8 cellular contexts compared by ENCODE assay signal in the genomic region with DNA sequence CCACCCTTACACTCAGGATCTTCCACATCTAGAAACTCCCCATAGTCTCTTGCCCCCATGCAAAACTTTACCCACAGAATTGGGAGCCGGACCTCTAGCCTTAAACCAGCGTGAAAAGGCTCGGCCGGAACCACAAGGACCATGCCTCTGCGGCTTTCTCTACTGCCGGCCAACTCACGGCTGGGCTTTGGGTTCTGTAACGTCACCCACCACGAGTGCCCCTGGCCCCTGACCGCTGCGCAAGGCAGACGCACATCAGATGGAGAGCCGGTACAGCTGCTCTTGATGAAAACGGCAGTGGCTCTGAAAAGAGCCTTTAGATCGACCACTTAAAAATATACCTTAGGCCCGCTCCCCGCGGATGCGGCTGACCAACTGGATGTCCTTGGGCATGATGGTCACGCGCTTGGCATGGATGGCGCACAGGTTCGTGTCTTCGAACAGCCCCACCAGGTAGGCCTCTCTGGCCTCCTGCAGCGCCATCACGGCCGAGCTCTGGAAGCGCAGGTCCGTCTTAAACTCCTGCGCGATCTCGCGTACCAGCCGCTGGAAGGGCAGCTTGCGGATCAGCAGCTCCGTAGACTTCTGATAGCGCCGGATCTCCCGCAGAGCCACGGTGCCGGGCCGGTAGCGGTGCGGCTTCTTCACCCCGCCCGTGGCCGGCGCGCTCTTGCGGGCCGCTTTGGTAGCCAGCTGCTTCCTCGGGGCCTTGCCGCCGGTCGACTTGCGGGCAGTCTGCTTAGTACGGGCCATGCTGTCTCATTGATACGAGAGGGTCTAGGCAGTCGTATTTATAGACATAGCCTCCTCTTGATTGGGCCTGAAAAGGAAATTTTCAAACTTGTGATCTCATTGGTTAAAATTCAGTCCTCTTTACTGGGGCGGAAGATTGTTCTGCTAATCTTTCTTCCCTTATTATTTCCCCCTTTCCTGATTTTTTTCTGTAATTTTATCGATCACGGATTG.
DNase-seq lines count a peak whose midpoint lies in the region; ATAC-seq and TF ChIP-seq lines count a peak whose summit lies in the region.
"Not testable (repeated sequence)": the region's sequence is repeated elsewhere in the genome, so short reads cannot be mapped to it uniquely, and the experiment has no call there.

No MANE protein-coding gene starts in this region.

- not testable (repeated sequence) for H3K36me3 ChIP-seq in mammary epithelial cell (ENCODE audit: insufficient read depth, low read length); right lobe of liver; transverse colon

- not testable (repeated sequence) for H3K79me2 ChIP-seq in mammary epithelial cell (ENCODE audit: insufficient read depth, low read length)

- BruUV-seq in mammary epithelial cell (replicated peaks; lab: Mats Ljungman, UMichigan): not testable (repeated sequence)

- CTCF ChIA-PET in mammary epithelial cell (lab: Charles Lee; ENCODE audit: low non-redundant PET): not testable (repeated sequence)

- H3K9ac ChIP-seq in mammary epithelial cell (ENCODE audit: insufficient read depth, low read length): not testable (repeated sequence)

- in situ Hi-C loops in mammary epithelial cell (cut with MboI; ENCODE audit: low sequenced_read_pairs in 2 of 2); transverse colon (cut with MboI; ENCODE audit: low pct_ligation_motif_present in 1 of 4, low pct_unique_long_range_greater_than_20kb in 1 of 4, low sequenced_read_pairs in 3 of 4): not testable (repeated sequence)

- H3K4me2 ChIP-seq in mammary epithelial cell (ENCODE audit: insufficient read depth, low read depth, low read length): peak overlapping the region; percentile 30

- not testable (repeated sequence) for H4K20me1 ChIP-seq in mammary epithelial cell (ENCODE audit: insufficient read depth, low read length)

- not testable (repeated sequence) for H3K4me1 ChIP-seq in mammary epithelial cell (ENCODE audit: insufficient read depth, low read length); right lobe of liver; transverse colon

- not testable (repeated sequence) for H3K27ac ChIP-seq in mammary epithelial cell (ENCODE audit: insufficient read depth, low read depth, low read length); right lobe of liver
- H3K27ac ChIP-seq in transverse colon: peak overlapping the region in 2 of 4 donors; percentile 50 to 59

- H2AFZ ChIP-seq in mammary epithelial cell (ENCODE audit: low read depth, low read length): peak overlapping the region; percentile 44

- not testable (repeated sequence) for TF ChIP-seq EP300 in transverse colon (IDR thresholded peaks at IDR 0.05; ENCODE audit: low read depth)

- not testable (repeated sequence) for H3K27me3 ChIP-seq in mammary epithelial cell (ENCODE audit: insufficient read depth, low read length); right lobe of liver; transverse colon

- 0% methylated on average over 5 of the region's 62 CpGs for WGBS in mammary epithelial cell (ENCODE audit: low coverage, missing lambda C conversion rate)
- WGBS in right lobe of liver (ENCODE audit: insufficient coverage, low coverage, low lambda C conversion rate, missing lambda C conversion rate): 6% methylated on average over 18 of the region's 62 CpGs
- 22% methylated on average over 27 of the region's 62 CpGs; no CpG with 5 or more reads in 1 of the 2 donors for WGBS in transverse colon (ENCODE audit: low coverage in 1 of 2), 2 donors

- H3K9me3 ChIP-seq in mammary epithelial cell (replicated peaks; ENCODE audit: insufficient read depth, low read length); right lobe of liver; transverse colon: not testable (repeated sequence)

- intact Hi-C loops in mammary epithelial cell (cut with micrococcal nuclease); right lobe of liver (cut with DNase I); sciatic nerve (cut with DNase I); transverse colon (cut with DNase I; ENCODE audit: low total_unique reads): not testable (repeated sequence)

- TF ChIP-seq POLR2A in right lobe of liver (IDR thresholded peaks at IDR 0.05); transverse colon (IDR thresholded peaks at IDR 0.05): not testable (repeated sequence)

- peak; percentile 35 for DNase-seq in DMS114 treated with DMSO at 0.1 percent for 48 hours (lab: John Stamatoyannopoulos, UW; ENCODE audit: unreplicated experiment)
- DNase-seq in NCI-H748 (lab: John Stamatoyannopoulos, UW; ENCODE audit: unreplicated experiment): peak; percentile 72
- peak; percentile 0 for DNase-seq in activated T-cell treated with anti-CD3 and anti-CD28 coated beads for 1 hour (ENCODE audit: low read depth)
- peak; percentile 57 for DNase-seq in mammary epithelial cell
- peak; percentile 0 for DNase-seq in germinal center (ENCODE audit: low spot score)
- DNase-seq in right lobe of liver: peak in 1 of 3 donors; percentile 49
- DNase-seq in sciatic nerve (ENCODE audit: low spot score): not testable (repeated sequence)
- peak; percentile 21 for DNase-seq in transverse colon

- H3K4me3 ChIP-seq in mammary epithelial cell (replicated peaks in 1 of 3; ENCODE audit: insufficient read depth in 1 of 3, low read depth in 2 of 3, low read length in 3 of 3): peak overlapping the region in 2 of 3 experiments; percentile 23 to 41
- peak overlapping the region in 1 of 3 donors; percentile 41 for H3K4me3 ChIP-seq in right lobe of liver
- H3K4me3 ChIP-seq in transverse colon: peak overlapping the region in 3 of 4 donors; percentile 9 to 33 (median 26)

- dilution Hi-C loops in mammary epithelial cell (cut with HindIII; ENCODE audit: low sequenced_read_pairs): not testable (repeated sequence)

- ATAC-seq in right lobe of liver: peak; percentile 51 to 56 (median 52)
- ATAC-seq in sciatic nerve: peak; percentile 72

- TF ChIP-seq CTCF in mammary epithelial cell (conservative IDR thresholded peaks at IDR 0.05 in 1 of 2, IDR thresholded peaks at IDR 0.05 in 1 of 2; ENCODE audit: extremely low read depth in 1 of 2, insufficient read depth in 1 of 2, low read depth in 1 of 2, low read length in 2 of 2); right lobe of liver (IDR thresholded peaks at IDR 0.05); transverse colon (IDR thresholded peaks at IDR 0.05): not testable (repeated sequence)
